Comparison of ENCODE assay signal across 23 cellular contexts in the genomic region with DNA sequence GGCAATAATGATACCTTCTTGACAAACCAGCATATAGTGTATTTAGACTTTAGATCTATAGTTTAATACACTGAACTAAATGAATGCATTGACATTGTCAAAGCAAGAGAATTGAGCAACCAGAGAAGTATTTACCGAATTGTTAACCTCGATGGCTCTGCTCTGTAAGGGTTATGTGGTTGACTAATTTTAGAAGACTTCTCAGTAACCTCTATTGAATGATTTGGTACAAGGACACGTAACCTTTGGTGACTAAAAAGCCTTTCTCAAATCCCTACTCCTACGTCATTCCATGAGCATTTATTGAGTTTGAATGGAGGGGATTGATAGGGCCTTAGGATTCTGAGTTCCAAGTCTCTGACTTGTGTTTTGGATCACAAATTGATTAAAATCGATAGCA.
"Had no signal": no experiment of that assay in that cellular context is flagged by ENCODE, and none has a peak within 500 bp of the region (broad histone marks: within the 10 kb centered on the region; RNA-seq: fewer than 3 reads in every experiment).

No MANE protein-coding gene starts in this region.

- FAIRE-seq: endometrium, islet of Langerhans had no signal

- H3K9me3 ChIP-seq: colonic mucosa, stomach, testis, upper lobe of left lung had no signal

- ATAC-seq: activated naive CD4-positive, alpha-beta T cell treated with anti-CD3 and anti-CD28 coated beads, Interleukin-2, amount 50 U/mL, for 72 hours; body of pancreas; left colon; T-helper 17 cell had no signal

- H3K79me2 ChIP-seq: hepatocyte had no signal

- DNase-seq: activated CD4-positive, alpha-beta T cell treated with anti-CD3 and anti-CD28 coated beads for 1 hour; activated CD4-positive, alpha-beta T cell treated with anti-CD3 and anti-CD28 coated beads, Interleukin-2, amount 50 U/mL, for 4 hours; activated gamma-delta T cell; amniotic stem cell; caudate nucleus; colonic mucosa; erythroblast; left colon; nephron progenitor cell; occipital lobe; stimulated activated CD4-positive, alpha-beta T cell treated with anti-CD3 and anti-CD28 coated beads, Interleukin-15, amount 100 ng/mL, for 24 hours; stimulated activated CD4-positive, alpha-beta T cell treated with anti-CD3 and anti-CD28 coated beads, Interleukin-2, amount 100 ng/mL, for 48 hours; stomach; T-helper 17 cell; testis; WERI-Rb-1 had no signal

- H3K27ac ChIP-seq: body of pancreas, hepatocyte, testis, WERI-Rb-1 had no signal

- H3K36me3 ChIP-seq: colonic mucosa, stomach, upper lobe of left lung, WERI-Rb-1 had no signal

- H3K4me1 ChIP-seq: body of pancreas, colonic mucosa, testis had no signal

- H3K27me3 ChIP-seq: body of pancreas, colonic mucosa, hepatocyte, stomach, testis, upper lobe of left lung had no signal

- H3K4me3 ChIP-seq: body of pancreas, colonic mucosa, hepatocyte, lung, stomach, testis, upper lobe of left lung had no signal

- H3K4me2 ChIP-seq: hepatocyte had no signal

- H2AFZ ChIP-seq: hepatocyte had no signal
